1 cellular context compared by ENCODE assay signal in the genomic region with DNA sequence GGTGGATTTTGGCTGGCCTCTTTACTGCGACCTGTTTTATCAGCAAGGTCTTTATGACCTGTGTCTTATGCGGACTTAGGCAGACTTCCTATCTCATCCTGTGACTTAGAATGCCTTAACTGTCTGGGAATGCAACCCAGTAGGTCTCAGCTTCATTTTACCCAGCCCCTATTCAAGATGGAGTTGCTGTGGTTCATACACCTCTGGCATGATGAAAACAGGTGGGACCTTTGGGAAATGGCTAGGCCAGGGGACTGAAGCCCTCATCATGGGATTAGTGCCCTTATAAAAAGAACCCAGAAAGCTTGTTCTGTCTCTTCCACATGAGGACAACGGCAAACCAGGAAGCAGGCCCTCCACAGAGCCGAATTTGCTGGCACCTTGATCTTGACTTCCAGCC.
A peak's percentile ranks its signal among the peaks of the same experiment; 100 is the strongest.
TF ChIP-seq lines count a peak whose summit lies in the region.

No MANE protein-coding gene starts in this region.

TF ChIP-seq in K562, 482 proteins besides CTCF, POLR2A, EP300 and RAD21 (continued from another document and continues in another):
- TF ChIP-seq, protein P1, sequence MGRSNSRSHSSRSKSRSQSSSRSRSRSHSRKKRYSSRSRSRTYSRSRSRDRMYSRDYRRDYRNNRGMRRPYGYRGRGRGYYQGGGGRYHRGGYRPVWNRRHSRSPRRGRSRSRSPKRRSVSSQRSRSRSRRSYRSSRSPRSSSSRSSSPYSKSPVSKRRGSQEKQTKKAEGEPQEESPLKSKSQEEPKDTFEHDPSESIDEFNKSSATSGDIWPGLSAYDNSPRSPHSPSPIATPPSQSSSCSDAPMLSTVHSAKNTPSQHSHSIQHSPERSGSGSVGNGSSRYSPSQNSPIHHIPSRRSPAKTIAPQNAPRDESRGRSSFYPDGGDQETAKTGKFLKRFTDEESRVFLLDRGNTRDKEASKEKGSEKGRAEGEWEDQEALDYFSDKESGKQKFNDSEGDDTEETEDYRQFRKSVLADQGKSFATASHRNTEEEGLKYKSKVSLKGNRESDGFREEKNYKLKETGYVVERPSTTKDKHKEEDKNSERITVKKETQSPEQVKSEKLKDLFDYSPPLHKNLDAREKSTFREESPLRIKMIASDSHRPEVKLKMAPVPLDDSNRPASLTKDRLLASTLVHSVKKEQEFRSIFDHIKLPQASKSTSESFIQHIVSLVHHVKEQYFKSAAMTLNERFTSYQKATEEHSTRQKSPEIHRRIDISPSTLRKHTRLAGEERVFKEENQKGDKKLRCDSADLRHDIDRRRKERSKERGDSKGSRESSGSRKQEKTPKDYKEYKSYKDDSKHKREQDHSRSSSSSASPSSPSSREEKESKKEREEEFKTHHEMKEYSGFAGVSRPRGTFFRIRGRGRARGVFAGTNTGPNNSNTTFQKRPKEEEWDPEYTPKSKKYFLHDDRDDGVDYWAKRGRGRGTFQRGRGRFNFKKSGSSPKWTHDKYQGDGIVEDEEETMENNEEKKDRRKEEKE (IDR thresholded peaks at IDR 0.05; ENCODE audit: borderline replicate concordance in 1 of 2, control insufficient read depth in 1 of 2, low read depth in 2 of 2, low read length in 1 of 2) = no peak
- TF ChIP-seq, protein P2, sequence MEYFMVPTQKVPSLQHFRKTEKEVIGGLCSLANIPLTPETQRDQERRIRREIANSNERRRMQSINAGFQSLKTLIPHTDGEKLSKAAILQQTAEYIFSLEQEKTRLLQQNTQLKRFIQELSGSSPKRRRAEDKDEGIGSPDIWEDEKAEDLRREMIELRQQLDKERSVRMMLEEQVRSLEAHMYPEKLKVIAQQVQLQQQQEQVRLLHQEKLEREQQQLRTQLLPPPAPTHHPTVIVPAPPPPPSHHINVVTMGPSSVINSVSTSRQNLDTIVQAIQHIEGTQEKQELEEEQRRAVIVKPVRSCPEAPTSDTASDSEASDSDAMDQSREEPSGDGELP (CRISPR knock-in tag; IDR thresholded peaks at IDR 0.05; ENCODE audit: borderline replicate concordance) = no peak
- no peak for TF ChIP-seq JUN (IDR thresholded peaks at IDR 0.05; ENCODE audit: borderline replicate concordance, low read depth, low read length)
- no peak for TF ChIP-seq JUN (CRISPR knock-in tag; IDR thresholded peaks at IDR 0.05; ENCODE audit: borderline replicate concordance)
- TF ChIP-seq BCOR (IDR thresholded peaks at IDR 0.05) = no peak
- TF ChIP-seq POLR2G (IDR thresholded peaks at IDR 0.05; ENCODE audit: low read depth, low read length) = no peak
- no peak for TF ChIP-seq BRF1 (IDR thresholded peaks at IDR 0.05; ENCODE audit: borderline replicate concordance, extremely low read depth, insufficient read length)
- peak; percentile 97 for TF ChIP-seq GTF2A2 (tag; IDR thresholded peaks at IDR 0.05)
- TF ChIP-seq, protein P3, sequence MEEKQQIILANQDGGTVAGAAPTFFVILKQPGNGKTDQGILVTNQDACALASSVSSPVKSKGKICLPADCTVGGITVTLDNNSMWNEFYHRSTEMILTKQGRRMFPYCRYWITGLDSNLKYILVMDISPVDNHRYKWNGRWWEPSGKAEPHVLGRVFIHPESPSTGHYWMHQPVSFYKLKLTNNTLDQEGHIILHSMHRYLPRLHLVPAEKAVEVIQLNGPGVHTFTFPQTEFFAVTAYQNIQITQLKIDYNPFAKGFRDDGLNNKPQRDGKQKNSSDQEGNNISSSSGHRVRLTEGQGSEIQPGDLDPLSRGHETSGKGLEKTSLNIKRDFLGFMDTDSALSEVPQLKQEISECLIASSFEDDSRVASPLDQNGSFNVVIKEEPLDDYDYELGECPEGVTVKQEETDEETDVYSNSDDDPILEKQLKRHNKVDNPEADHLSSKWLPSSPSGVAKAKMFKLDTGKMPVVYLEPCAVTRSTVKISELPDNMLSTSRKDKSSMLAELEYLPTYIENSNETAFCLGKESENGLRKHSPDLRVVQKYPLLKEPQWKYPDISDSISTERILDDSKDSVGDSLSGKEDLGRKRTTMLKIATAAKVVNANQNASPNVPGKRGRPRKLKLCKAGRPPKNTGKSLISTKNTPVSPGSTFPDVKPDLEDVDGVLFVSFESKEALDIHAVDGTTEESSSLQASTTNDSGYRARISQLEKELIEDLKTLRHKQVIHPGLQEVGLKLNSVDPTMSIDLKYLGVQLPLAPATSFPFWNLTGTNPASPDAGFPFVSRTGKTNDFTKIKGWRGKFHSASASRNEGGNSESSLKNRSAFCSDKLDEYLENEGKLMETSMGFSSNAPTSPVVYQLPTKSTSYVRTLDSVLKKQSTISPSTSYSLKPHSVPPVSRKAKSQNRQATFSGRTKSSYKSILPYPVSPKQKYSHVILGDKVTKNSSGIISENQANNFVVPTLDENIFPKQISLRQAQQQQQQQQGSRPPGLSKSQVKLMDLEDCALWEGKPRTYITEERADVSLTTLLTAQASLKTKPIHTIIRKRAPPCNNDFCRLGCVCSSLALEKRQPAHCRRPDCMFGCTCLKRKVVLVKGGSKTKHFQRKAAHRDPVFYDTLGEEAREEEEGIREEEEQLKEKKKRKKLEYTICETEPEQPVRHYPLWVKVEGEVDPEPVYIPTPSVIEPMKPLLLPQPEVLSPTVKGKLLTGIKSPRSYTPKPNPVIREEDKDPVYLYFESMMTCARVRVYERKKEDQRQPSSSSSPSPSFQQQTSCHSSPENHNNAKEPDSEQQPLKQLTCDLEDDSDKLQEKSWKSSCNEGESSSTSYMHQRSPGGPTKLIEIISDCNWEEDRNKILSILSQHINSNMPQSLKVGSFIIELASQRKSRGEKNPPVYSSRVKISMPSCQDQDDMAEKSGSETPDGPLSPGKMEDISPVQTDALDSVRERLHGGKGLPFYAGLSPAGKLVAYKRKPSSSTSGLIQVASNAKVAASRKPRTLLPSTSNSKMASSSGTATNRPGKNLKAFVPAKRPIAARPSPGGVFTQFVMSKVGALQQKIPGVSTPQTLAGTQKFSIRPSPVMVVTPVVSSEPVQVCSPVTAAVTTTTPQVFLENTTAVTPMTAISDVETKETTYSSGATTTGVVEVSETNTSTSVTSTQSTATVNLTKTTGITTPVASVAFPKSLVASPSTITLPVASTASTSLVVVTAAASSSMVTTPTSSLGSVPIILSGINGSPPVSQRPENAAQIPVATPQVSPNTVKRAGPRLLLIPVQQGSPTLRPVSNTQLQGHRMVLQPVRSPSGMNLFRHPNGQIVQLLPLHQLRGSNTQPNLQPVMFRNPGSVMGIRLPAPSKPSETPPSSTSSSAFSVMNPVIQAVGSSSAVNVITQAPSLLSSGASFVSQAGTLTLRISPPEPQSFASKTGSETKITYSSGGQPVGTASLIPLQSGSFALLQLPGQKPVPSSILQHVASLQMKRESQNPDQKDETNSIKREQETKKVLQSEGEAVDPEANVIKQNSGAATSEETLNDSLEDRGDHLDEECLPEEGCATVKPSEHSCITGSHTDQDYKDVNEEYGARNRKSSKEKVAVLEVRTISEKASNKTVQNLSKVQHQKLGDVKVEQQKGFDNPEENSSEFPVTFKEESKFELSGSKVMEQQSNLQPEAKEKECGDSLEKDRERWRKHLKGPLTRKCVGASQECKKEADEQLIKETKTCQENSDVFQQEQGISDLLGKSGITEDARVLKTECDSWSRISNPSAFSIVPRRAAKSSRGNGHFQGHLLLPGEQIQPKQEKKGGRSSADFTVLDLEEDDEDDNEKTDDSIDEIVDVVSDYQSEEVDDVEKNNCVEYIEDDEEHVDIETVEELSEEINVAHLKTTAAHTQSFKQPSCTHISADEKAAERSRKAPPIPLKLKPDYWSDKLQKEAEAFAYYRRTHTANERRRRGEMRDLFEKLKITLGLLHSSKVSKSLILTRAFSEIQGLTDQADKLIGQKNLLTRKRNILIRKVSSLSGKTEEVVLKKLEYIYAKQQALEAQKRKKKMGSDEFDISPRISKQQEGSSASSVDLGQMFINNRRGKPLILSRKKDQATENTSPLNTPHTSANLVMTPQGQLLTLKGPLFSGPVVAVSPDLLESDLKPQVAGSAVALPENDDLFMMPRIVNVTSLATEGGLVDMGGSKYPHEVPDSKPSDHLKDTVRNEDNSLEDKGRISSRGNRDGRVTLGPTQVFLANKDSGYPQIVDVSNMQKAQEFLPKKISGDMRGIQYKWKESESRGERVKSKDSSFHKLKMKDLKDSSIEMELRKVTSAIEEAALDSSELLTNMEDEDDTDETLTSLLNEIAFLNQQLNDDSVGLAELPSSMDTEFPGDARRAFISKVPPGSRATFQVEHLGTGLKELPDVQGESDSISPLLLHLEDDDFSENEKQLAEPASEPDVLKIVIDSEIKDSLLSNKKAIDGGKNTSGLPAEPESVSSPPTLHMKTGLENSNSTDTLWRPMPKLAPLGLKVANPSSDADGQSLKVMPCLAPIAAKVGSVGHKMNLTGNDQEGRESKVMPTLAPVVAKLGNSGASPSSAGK (IDR thresholded peaks at IDR 0.05) = no peak
- TF ChIP-seq DNMT1 (IDR thresholded peaks at IDR 0.05) = no peak
- TF ChIP-seq ZNF668 (CRISPR knock-in tag; IDR thresholded peaks at IDR 0.05) = peak; percentile 23; the same call in 1 of the 2 replicates
- no peak for TF ChIP-seq RFX1 (IDR thresholded peaks at IDR 0.05)
- TF ChIP-seq SMAD4 (CRISPR knock-in tag; conservative IDR thresholded peaks at IDR 0.05) = peak; percentile 92
- no peak for TF ChIP-seq SMARCC2 (IDR thresholded peaks at IDR 0.05; ENCODE audit: low read depth)
- no peak for TF ChIP-seq MAZ (CRISPR knock-in tag; conservative IDR thresholded peaks at IDR 0.05 in 1 of 2, IDR thresholded peaks at IDR 0.05 in 1 of 2)
- TF ChIP-seq, protein P4, sequence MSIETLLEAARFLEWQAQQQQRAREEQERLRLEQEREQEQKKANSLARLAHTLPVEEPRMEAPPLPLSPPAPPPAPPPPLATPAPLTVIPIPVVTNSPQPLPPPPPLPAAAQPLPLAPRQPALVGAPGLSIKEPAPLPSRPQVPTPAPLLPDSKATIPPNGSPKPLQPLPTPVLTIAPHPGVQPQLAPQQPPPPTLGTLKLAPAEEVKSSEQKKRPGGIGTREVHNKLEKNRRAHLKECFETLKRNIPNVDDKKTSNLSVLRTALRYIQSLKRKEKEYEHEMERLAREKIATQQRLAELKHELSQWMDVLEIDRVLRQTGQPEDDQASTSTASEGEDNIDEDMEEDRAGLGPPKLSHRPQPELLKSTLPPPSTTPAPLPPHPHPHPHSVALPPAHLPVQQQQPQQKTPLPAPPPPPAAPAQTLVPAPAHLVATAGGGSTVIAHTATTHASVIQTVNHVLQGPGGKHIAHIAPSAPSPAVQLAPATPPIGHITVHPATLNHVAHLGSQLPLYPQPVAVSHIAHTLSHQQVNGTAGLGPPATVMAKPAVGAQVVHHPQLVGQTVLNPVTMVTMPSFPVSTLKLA (conservative IDR thresholded peaks at IDR 0.05) = no peak
- no peak for TF ChIP-seq ZZZ3 (IDR thresholded peaks at IDR 0.05)
- TF ChIP-seq PRPF4 (IDR thresholded peaks at IDR 0.05; ENCODE audit: insufficient read depth, low read depth, low read length, poor library complexity, severe bottlenecking) = no peak
- TF ChIP-seq, protein P5, sequence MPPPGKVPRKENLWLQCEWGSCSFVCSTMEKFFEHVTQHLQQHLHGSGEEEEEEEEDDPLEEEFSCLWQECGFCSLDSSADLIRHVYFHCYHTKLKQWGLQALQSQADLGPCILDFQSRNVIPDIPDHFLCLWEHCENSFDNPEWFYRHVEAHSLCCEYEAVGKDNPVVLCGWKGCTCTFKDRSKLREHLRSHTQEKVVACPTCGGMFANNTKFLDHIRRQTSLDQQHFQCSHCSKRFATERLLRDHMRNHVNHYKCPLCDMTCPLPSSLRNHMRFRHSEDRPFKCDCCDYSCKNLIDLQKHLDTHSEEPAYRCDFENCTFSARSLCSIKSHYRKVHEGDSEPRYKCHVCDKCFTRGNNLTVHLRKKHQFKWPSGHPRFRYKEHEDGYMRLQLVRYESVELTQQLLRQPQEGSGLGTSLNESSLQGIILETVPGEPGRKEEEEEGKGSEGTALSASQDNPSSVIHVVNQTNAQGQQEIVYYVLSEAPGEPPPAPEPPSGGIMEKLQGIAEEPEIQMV (tag; conservative IDR thresholded peaks at IDR 0.05; ENCODE audit: low read depth) = peak; percentile 53; the same call in 1 of the 2 replicates
- no peak for TF ChIP-seq HMGN3 (IDR thresholded peaks at IDR 0.05; ENCODE audit: borderline replicate concordance, extremely low read depth, insufficient read length, low read depth, low read length)
- no peak for TF ChIP-seq C11orf30 (IDR thresholded peaks at IDR 0.05; ENCODE audit: low read depth)
- TF ChIP-seq MEF2A (IDR thresholded peaks at IDR 0.05; ENCODE audit: control insufficient read depth, low read depth, low read length) = no peak
- TF ChIP-seq, protein P6, sequence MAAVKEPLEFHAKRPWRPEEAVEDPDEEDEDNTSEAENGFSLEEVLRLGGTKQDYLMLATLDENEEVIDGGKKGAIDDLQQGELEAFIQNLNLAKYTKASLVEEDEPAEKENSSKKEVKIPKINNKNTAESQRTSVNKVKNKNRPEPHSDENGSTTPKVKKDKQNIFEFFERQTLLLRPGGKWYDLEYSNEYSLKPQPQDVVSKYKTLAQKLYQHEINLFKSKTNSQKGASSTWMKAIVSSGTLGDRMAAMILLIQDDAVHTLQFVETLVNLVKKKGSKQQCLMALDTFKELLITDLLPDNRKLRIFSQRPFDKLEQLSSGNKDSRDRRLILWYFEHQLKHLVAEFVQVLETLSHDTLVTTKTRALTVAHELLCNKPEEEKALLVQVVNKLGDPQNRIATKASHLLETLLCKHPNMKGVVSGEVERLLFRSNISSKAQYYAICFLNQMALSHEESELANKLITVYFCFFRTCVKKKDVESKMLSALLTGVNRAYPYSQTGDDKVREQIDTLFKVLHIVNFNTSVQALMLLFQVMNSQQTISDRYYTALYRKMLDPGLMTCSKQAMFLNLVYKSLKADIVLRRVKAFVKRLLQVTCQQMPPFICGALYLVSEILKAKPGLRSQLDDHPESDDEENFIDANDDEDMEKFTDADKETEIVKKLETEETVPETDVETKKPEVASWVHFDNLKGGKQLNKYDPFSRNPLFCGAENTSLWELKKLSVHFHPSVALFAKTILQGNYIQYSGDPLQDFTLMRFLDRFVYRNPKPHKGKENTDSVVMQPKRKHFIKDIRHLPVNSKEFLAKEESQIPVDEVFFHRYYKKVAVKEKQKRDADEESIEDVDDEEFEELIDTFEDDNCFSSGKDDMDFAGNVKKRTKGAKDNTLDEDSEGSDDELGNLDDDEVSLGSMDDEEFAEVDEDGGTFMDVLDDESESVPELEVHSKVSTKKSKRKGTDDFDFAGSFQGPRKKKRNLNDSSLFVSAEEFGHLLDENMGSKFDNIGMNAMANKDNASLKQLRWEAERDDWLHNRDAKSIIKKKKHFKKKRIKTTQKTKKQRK (IDR thresholded peaks at IDR 0.05; ENCODE audit: borderline replicate concordance, low read depth, low read length) = no peak
- no peak for TF ChIP-seq U2AF2 (optimal IDR thresholded peaks at IDR 0.05; ENCODE audit: low read depth, low read length)
- TF ChIP-seq ZNF274 (IDR thresholded peaks at IDR 0.05; ENCODE audit: borderline replicate concordance, low read depth, low read length) = no peak
- no peak for TF ChIP-seq ZNF224 (CRISPR knock-in tag; IDR thresholded peaks at IDR 0.05)
- TF ChIP-seq CCAR2 (IDR thresholded peaks at IDR 0.05; ENCODE audit: low read depth, low read length) = no peak
- no peak for TF ChIP-seq BRD9 (IDR thresholded peaks at IDR 0.05; ENCODE audit: low read depth, partially characterized antibody)
- no peak for TF ChIP-seq SAFB (IDR thresholded peaks at IDR 0.05; ENCODE audit: borderline replicate concordance, low read depth, low read length)
- TF ChIP-seq ZNF766 (CRISPR knock-in tag; conservative IDR thresholded peaks at IDR 0.05) = peak; percentile 90
- TF ChIP-seq PYGO2 (tag; IDR thresholded peaks at IDR 0.05) = peak; percentile 94
- no peak for TF ChIP-seq SNIP1 (IDR thresholded peaks at IDR 0.05; ENCODE audit: low read depth)
- TF ChIP-seq HDAC2 (IDR thresholded peaks at IDR 0.05) = no peak
